Comparison of ENCODE assay signal across 20 cellular contexts in genomic region chr11:15229069-15229468, GRCh38.
"Had no signal": no experiment of that assay in that cellular context is flagged by ENCODE, and none has a peak within 500 bp of the region (broad histone marks: within the 10 kb centered on the region; RNA-seq: fewer than 3 reads in every experiment).

No MANE protein-coding gene starts in this region.

- ATAC-seq: activated CD8-positive, alpha-beta T cell treated with anti-CD3 and anti-CD28 coated beads, Interleukin-2, amount 10 ng/mL, durations not matched to agents 7 days and 5 days; activated naive CD8-positive, alpha-beta T cell treated with anti-CD3 and anti-CD28 coated beads, Interleukin-2, amount 50 U/mL, for 24 hours; activated T-cell treated with anti-CD3 and anti-CD28 coated beads, Interleukin-2, amount 50 U/mL, for 4 hours; gastroesophageal sphincter; heart right ventricle; naive thymus-derived CD4-positive, alpha-beta T cell; psoas muscle; right cardiac atrium; stimulated activated naive CD8-positive, alpha-beta T cell treated with anti-CD3 and anti-CD28 coated beads, Interleukin-15, amount 100 ng/mL, for 72 hours had no signal

- DNase-seq: activated CD4-positive, alpha-beta T cell treated with anti-CD3 and anti-CD28 coated beads, Interleukin-2, amount 10 ng/mL, durations not matched to agents 24 days and 14 days; activated CD4-positive, CD25-positive, alpha-beta regulatory T cell; activated CD8-positive, alpha-beta memory T cell treated with anti-CD3 and anti-CD28 coated beads, Interleukin-2, amount 50 U/mL, for 4 hours; activated CD8-positive, alpha-beta T cell treated with anti-CD3 and anti-CD28 coated beads, Interleukin-2, amount 10 ng/mL, durations not matched to agents 7 days and 5 days; activated naive CD4-positive, alpha-beta T cell treated with anti-CD3 and anti-CD28 coated beads, Interleukin-2, amount 10 ng/mL, durations not matched to agents 7 days and 5 days; activated naive CD8-positive, alpha-beta T cell treated with anti-CD3 and anti-CD28 coated beads, Interleukin-2, amount 50 U/mL, for 24 hours; activated T-cell treated with anti-CD3 and anti-CD28 coated beads, Interleukin-2, amount 50 U/mL, for 4 hours; dermis blood vessel endothelial cell; effector memory CD4-positive, alpha-beta T cell; heart right ventricle; mesendoderm; naive thymus-derived CD4-positive, alpha-beta T cell; psoas muscle; right cardiac atrium; stimulated activated CD4-positive, alpha-beta T cell treated with anti-CD3 and anti-CD28 coated beads, Interleukin-15, amount 100 ng/mL, for 24 hours; stimulated activated CD4-positive, alpha-beta T cell treated with anti-CD3 and anti-CD28 coated beads, Interleukin-4, amount 100 ng/mL, for 1 hour; stimulated activated naive CD8-positive, alpha-beta T cell treated with anti-CD3 and anti-CD28 coated beads, Interleukin-15, amount 100 ng/mL, for 72 hours; T1000 had no signal

- H3K4me3 ChIP-seq: gastroesophageal sphincter, heart right ventricle, psoas muscle, skin epidermis had no signal
